Comparison of ENCODE assay signal across 35 cellular contexts in the genomic region with DNA sequence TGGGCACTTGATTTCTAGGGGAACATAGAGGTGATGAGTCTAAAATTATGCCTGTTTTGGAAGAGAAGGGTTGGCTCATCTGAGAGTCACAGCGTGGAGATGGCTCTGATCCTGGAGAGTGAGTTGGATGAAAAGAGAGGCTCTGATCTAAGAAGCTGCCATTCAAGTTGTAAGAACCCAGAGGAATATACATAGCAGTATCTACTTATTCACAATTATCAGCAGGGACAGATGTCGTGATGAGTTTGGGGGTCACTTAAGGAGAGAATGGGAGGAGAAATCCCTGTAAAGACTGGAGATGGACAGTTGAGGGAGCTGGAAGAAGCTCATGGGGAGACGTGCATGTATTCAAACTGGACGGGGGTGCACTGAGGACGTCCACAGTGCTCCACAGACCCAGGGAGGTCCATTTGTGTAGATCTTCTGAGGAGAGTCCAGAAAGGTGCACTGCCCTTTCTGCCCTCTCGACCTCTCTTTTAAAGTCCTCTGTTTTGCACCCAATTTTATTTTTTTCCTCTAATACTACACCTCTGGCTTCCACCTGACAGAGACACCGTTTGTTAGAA.
DNase-seq lines count a peak whose midpoint lies in the region; ATAC-seq, FAIRE-seq and TF ChIP-seq lines count a peak whose summit lies in the region.
"Had no signal": no experiment of that assay in that cellular context is flagged by ENCODE, and none has a peak within 500 bp of the region (broad histone marks: within the 10 kb centered on the region; RNA-seq: fewer than 3 reads in every experiment).

No MANE protein-coding gene starts in this region.

- no peak overlapping the region for H3K27ac Mint-ChIP-seq in activated CD4-positive, alpha-beta T cell treated with anti-CD3 and anti-CD28 coated beads, Interleukin-2, amount 10 ng/mL, durations not matched to agents 24 days and 14 days
- no peak overlapping the region for H3K27ac Mint-ChIP-seq in activated CD4-positive, alpha-beta T cell treated with anti-CD3 and anti-CD28 coated beads, Interleukin-2, amount 10 ng/mL, durations not matched to agents 7 days and 5 days
- H3K27ac Mint-ChIP-seq in CD8-positive, alpha-beta memory T cell, result no peak overlapping the region
- H3K27ac Mint-ChIP-seq: B cell; CD14-positive monocyte; CD4-positive, alpha-beta memory T cell; CD4-positive, alpha-beta T cell; CD4-positive, CD25-positive, alpha-beta regulatory T cell; CD8-positive, alpha-beta T cell had no signal

- no peak overlapping the region for H3K4me3 ChIP-seq in CD8-positive, alpha-beta memory T cell (ENCODE audit: low read length)
- H3K4me3 ChIP-seq in K562 (no peak overlapping the region), esophagus muscularis mucosa (no peak overlapping the region)
- H3K4me3 ChIP-seq: A549; BLaER1; BLaER1 treated with 17β-estradiol and CSF1 and Interleukin-3, amounts not matched to agents 10 nM and 100 nM had no signal

- no peak overlapping the region for H3K4me3 Mint-ChIP-seq in activated CD4-positive, alpha-beta T cell treated with anti-CD3 and anti-CD28 coated beads, Interleukin-2, amount 10 ng/mL, durations not matched to agents 24 days and 14 days
- no peak overlapping the region for H3K4me3 Mint-ChIP-seq in activated CD4-positive, alpha-beta T cell treated with anti-CD3 and anti-CD28 coated beads, Interleukin-2, amount 10 ng/mL, durations not matched to agents 7 days and 5 days
- H3K4me3 Mint-ChIP-seq in CD8-positive, alpha-beta memory T cell, result no peak overlapping the region
- H3K4me3 Mint-ChIP-seq: B cell; CD14-positive monocyte; CD4-positive, alpha-beta memory T cell; CD4-positive, alpha-beta T cell; CD4-positive, CD25-positive, alpha-beta regulatory T cell; CD8-positive, alpha-beta T cell had no signal

- TF ChIP-seq EP300 in K562 (IDR thresholded peaks at IDR 0.05; ENCODE audit: low read length) (peak; percentile 39; the same call in 1 of the 2 replicates), esophagus muscularis mucosa (IDR thresholded peaks at IDR 0.05) (no peak)

- peaks cover 13% of the 10 kb centered on the region for H3K9me3 Mint-ChIP-seq in activated CD4-positive, alpha-beta T cell treated with anti-CD3 and anti-CD28 coated beads, Interleukin-2, amount 10 ng/mL, durations not matched to agents 24 days and 14 days
- peaks cover 3% of the 10 kb centered on the region for H3K9me3 Mint-ChIP-seq in activated CD4-positive, alpha-beta T cell treated with anti-CD3 and anti-CD28 coated beads, Interleukin-2, amount 10 ng/mL, durations not matched to agents 7 days and 5 days
- H3K9me3 Mint-ChIP-seq in CD8-positive, alpha-beta memory T cell, result peaks cover 0 to 14% (median 4%) of the 10 kb centered on the region in 5 donors

- POLR2A ChIA-PET in activated CD4-positive, alpha-beta T cell treated with anti-CD3 and anti-CD28 coated beads, Interleukin-2, amount 10 ng/mL, durations not matched to agents 7 days and 5 days (lab: Charles Lee), result no interaction called here
- POLR2A ChIA-PET in CD8-positive, alpha-beta memory T cell (lab: Charles Lee), result no interaction called here
- POLR2A ChIA-PET in K562 (lab: Yijun Ruan, JAX), result interaction anchor here (0.6 to 1.3 kb wide), 6 partner anchors 10 to 459 kb away, joined by 3 to 8 read pairs (median 4); no protein-coding TSS in a partner anchor

- DNase-seq in activated CD4-positive, alpha-beta T cell treated with anti-CD3 and anti-CD28 coated beads, Interleukin-2, amount 10 ng/mL, durations not matched to agents 24 days and 14 days, result peak; percentile 31
- DNase-seq in activated CD4-positive, alpha-beta T cell treated with anti-CD3 and anti-CD28 coated beads, Interleukin-2, amount 10 ng/mL, durations not matched to agents 7 days and 5 days, result no peak
- no peak for DNase-seq in CD8-positive, alpha-beta memory T cell
- DNase-seq in K562 (ENCODE audit: extremely low read depth in 1 of 4, low spot score in 3 of 4) (peak in 1 of 4 experiments; percentile 39), esophagus muscularis mucosa (ENCODE audit: extremely low spot score) (peak; percentile 75), iPS-NIHi7 (ENCODE audit: extremely low spot score) (no peak)
- DNase-seq: 8988T; ACHN; AML-193; BE2C; C1 segment of cervical spinal cord; Caco-2; Calu3; CD4-positive, alpha-beta memory T cell; CD4-positive, alpha-beta T cell; CD4-positive, CD25-positive, alpha-beta regulatory T cell; CD8-positive, alpha-beta T cell; DMS 273 treated with DMSO at 0.1 percent for 48 hours; DMS153; DMS53; DMS79; DMS79 treated with DMSO at 0.1 percent for 48 hours; DND-41; EL had no signal

- BruUV-seq in K562 (replicated peaks; lab: Mats Ljungman, UMichigan), result no TSS peak

- no peaks in the 10 kb centered on the region for H4K20me1 ChIP-seq in K562 (replicated peaks; ENCODE audit: control insufficient read depth, insufficient read depth, low read length)
- H4K20me1 ChIP-seq: BLaER1; BLaER1 treated with 17β-estradiol and CSF1 and Interleukin-3, amounts not matched to agents 10 nM and 100 nM had no signal

- WGBS in K562 (ENCODE audit: insufficient coverage, low coverage, missing lambda C conversion rate), result 6% methylated on average over 7 of the region's 7 CpGs
- WGBS in esophagus muscularis mucosa, result 76% methylated on average over 7 of the region's 7 CpGs

- no peaks in the 10 kb centered on the region for H3K79me2 ChIP-seq in K562 (ENCODE audit: control insufficient read depth, insufficient read depth, low read length)

- TF ChIP-seq CTCF in K562 (IDR thresholded peaks at IDR 0.05 in 2 of 3, conservative IDR thresholded peaks at IDR 0.05 in 1 of 3; ENCODE audit: insufficient read depth in 2 of 3, low read depth in 1 of 3, low read length in 3 of 3), result no peak
- no peak for TF ChIP-seq CTCF in esophagus muscularis mucosa (IDR thresholded peaks at IDR 0.05)

- H3K27ac ChIP-seq in CD8-positive, alpha-beta memory T cell (ENCODE audit: low read depth, low read length), result peak overlapping the region; percentile 27
- H3K27ac ChIP-seq in K562 (ENCODE audit: extremely low read depth, low read depth, low read length) (peak overlapping the region; percentile 60; the same call in 1 of the 3 replicates), esophagus muscularis mucosa (replicated peaks in 1 of 4) (no peak overlapping the region)
- H3K27ac ChIP-seq: 22Rv1; BLaER1; BLaER1 treated with 17β-estradiol and CSF1 and Interleukin-3, amounts not matched to agents 10 nM and 100 nM; C4-2B had no signal

- H3K9me3 ChIP-seq in CD8-positive, alpha-beta memory T cell (ENCODE audit: low read length), result no peaks in the 10 kb centered on the region
- H3K9me3 ChIP-seq in K562 (replicated peaks; ENCODE audit: control insufficient read depth, insufficient read depth, low read depth, low read length) (peaks cover 3% of the 10 kb centered on the region), esophagus muscularis mucosa (peaks cover 0 to 4% (median 0%) of the 10 kb centered on the region in 4 donors)
- H3K9me3 ChIP-seq: A549, BE2C, Caco-2 had no signal

- peaks cover 6% of the 10 kb centered on the region for H3K4me1 Mint-ChIP-seq in activated CD4-positive, alpha-beta T cell treated with anti-CD3 and anti-CD28 coated beads, Interleukin-2, amount 10 ng/mL, durations not matched to agents 24 days and 14 days
- H3K4me1 Mint-ChIP-seq in activated CD4-positive, alpha-beta T cell treated with anti-CD3 and anti-CD28 coated beads, Interleukin-2, amount 10 ng/mL, durations not matched to agents 7 days and 5 days, result no peaks in the 10 kb centered on the region
- H3K4me1 Mint-ChIP-seq in CD8-positive, alpha-beta memory T cell, result no peaks in the 10 kb centered on the region
- H3K4me1 Mint-ChIP-seq: B cell; CD14-positive monocyte; CD4-positive, alpha-beta memory T cell; CD4-positive, CD25-positive, alpha-beta regulatory T cell had no signal

- peak overlapping the region in 1 of 2 experiments; percentile 11; a peak in 1 of 4 replicates for H3K9ac ChIP-seq in K562 (ENCODE audit: insufficient read depth in 1 of 2, low read depth in 2 of 2, low read length in 2 of 2)
- H3K9ac ChIP-seq: BLaER1; BLaER1 treated with 17β-estradiol and CSF1 and Interleukin-3, amounts not matched to agents 10 nM and 100 nM had no signal

- H3K4me2 ChIP-seq in K562 (ENCODE audit: insufficient read depth, low read length), result peak overlapping the region; percentile 60
- H3K4me2 ChIP-seq: A549; BLaER1; BLaER1 treated with 17β-estradiol and CSF1 and Interleukin-3, amounts not matched to agents 10 nM and 100 nM had no signal

- in situ Hi-C loops in K562 (cut with MboI), result no loop called here

- no peaks in the 10 kb centered on the region for H3K27me3 Mint-ChIP-seq in activated CD4-positive, alpha-beta T cell treated with anti-CD3 and anti-CD28 coated beads, Interleukin-2, amount 10 ng/mL, durations not matched to agents 24 days and 14 days
- no peaks in the 10 kb centered on the region for H3K27me3 Mint-ChIP-seq in activated CD4-positive, alpha-beta T cell treated with anti-CD3 and anti-CD28 coated beads, Interleukin-2, amount 10 ng/mL, durations not matched to agents 7 days and 5 days
- peaks cover 0 to 3% of the 10 kb centered on the region in 2 donors for H3K27me3 Mint-ChIP-seq in CD8-positive, alpha-beta memory T cell
- H3K27me3 Mint-ChIP-seq: B cell; CD4-positive, alpha-beta T cell; CD4-positive, CD25-positive, alpha-beta regulatory T cell had no signal

- CTCF ChIA-PET in activated CD4-positive, alpha-beta T cell treated with anti-CD3 and anti-CD28 coated beads, Interleukin-2, amount 10 ng/mL, durations not matched to agents 7 days and 5 days (lab: Charles Lee), result no interaction called here
- CTCF ChIA-PET in CD8-positive, alpha-beta memory T cell (lab: Charles Lee), result no interaction called here
- CTCF ChIA-PET in K562 (lab: Yijun Ruan, JAX; ENCODE audit: low intra/inter-chr PET ratio), result no interaction called here

- H3K4me1 ChIP-seq in CD8-positive, alpha-beta memory T cell (ENCODE audit: insufficient read depth, low read length), result no peaks in the 10 kb centered on the region
- H3K4me1 ChIP-seq in K562 (replicated peaks in 1 of 2; ENCODE audit: control insufficient read depth in 2 of 2, insufficient read depth in 2 of 2, low read length in 2 of 2) (peaks cover 0 to 32% of the 10 kb centered on the region in 2 experiments), esophagus muscularis mucosa (peaks cover 0 to 6% (median 1%) of the 10 kb centered on the region in 4 donors)
- H3K4me1 ChIP-seq: A549, BE2C, Caco-2 had no signal

- peak overlapping the region; percentile 56 for H2AFZ ChIP-seq in K562 (ENCODE audit: low read depth, low read length)

- no peaks in the 10 kb centered on the region for H3K36me3 Mint-ChIP-seq in activated CD4-positive, alpha-beta T cell treated with anti-CD3 and anti-CD28 coated beads, Interleukin-2, amount 10 ng/mL, durations not matched to agents 24 days and 14 days (ENCODE audit: low read depth)
- no peaks in the 10 kb centered on the region for H3K36me3 Mint-ChIP-seq in activated CD4-positive, alpha-beta T cell treated with anti-CD3 and anti-CD28 coated beads, Interleukin-2, amount 10 ng/mL, durations not matched to agents 7 days and 5 days (ENCODE audit: low read depth)
- no peaks in the 10 kb centered on the region for H3K36me3 Mint-ChIP-seq in CD8-positive, alpha-beta memory T cell
- H3K36me3 Mint-ChIP-seq: CD14-positive monocyte; CD4-positive, alpha-beta memory T cell; CD4-positive, CD25-positive, alpha-beta regulatory T cell; CD8-positive, alpha-beta T cell had no signal

- FAIRE-seq in K562 (lab: Jason Lieb, UNC), result peak; percentile 23
- FAIRE-seq: A204.1, D721Med had no signal

- peak; percentile 69 for ATAC-seq in K562
- ATAC-seq in GM19455 (IDR thresholded peaks at IDR 0.05; ENCODE audit: unreplicated experiment), result no peak
- no peak for ATAC-seq in HG03342 (IDR thresholded peaks at IDR 0.05; ENCODE audit: unreplicated experiment)
- ATAC-seq: CD8-positive, alpha-beta T cell had no signal

- no peaks in the 10 kb centered on the region for H3K9me1 ChIP-seq in K562 (ENCODE audit: control insufficient read depth, insufficient read depth, low read length)

- H3K27me3 ChIP-seq in CD8-positive, alpha-beta memory T cell (ENCODE audit: insufficient read depth, low read length, poor library complexity, severe bottlenecking), result no peaks in the 10 kb centered on the region
- H3K27me3 ChIP-seq in K562 (ENCODE audit: control insufficient read depth in 2 of 2, insufficient read depth in 2 of 2, low read length in 2 of 2) (no peaks in the 10 kb centered on the region), esophagus muscularis mucosa (no peaks in the 10 kb centered on the region)
- H3K27me3 ChIP-seq: BE2C, BLaER1 had no signal

- H3K36me3 ChIP-seq in CD8-positive, alpha-beta memory T cell (ENCODE audit: insufficient read depth, low read length), result no peaks in the 10 kb centered on the region
- H3K36me3 ChIP-seq in K562 (ENCODE audit: control insufficient read depth, insufficient read depth, low read length), result no peaks in the 10 kb centered on the region
- no peaks in the 10 kb centered on the region for H3K36me3 ChIP-seq in esophagus muscularis mucosa
- H3K36me3 ChIP-seq: BE2C; BLaER1; BLaER1 treated with 17β-estradiol and CSF1 and Interleukin-3, amounts not matched to agents 10 nM and 100 nM had no signal

- no peak for TF ChIP-seq RAD21 in K562 (CRISPR knock-in tag; conservative IDR thresholded peaks at IDR 0.05 in 1 of 2, IDR thresholded peaks at IDR 0.05 in 1 of 2)

- intact Hi-C loops in activated CD4-positive, alpha-beta T cell treated with anti-CD3 and anti-CD28 coated beads, Interleukin-2, amount 10 ng/mL, durations not matched to agents 24 days and 14 days (cut with micrococcal nuclease), result no loop called here
- intact Hi-C loops in K562 (cut with micrococcal nuclease) (no loop called here), esophagus muscularis mucosa (cut with DNase I) (no loop called here)

- TF ChIP-seq POLR2A in K562 (conservative IDR thresholded peaks at IDR 0.05) (no peak), esophagus muscularis mucosa (IDR thresholded peaks at IDR 0.05; ENCODE audit: low read depth) (no peak)

Comparison
In these comparisons a context has a peak if more than half of its experiments do, and no peak if none do; other contexts are left out.
1. DNase-seq: peak in activated CD4-positive, alpha-beta T cell treated with anti-CD3 and anti-CD28 coated beads, Interleukin-2, amount 10 ng/mL, durations not matched to agents 24 days and 14 days (single experiment) and esophagus muscularis mucosa (single experiment); none in activated CD4-positive, alpha-beta T cell treated with anti-CD3 and anti-CD28 coated beads, Interleukin-2, amount 10 ng/mL, durations not matched to agents 7 days and 5 days (single experiment), CD8-positive, alpha-beta memory T cell (0 of 5) and iPS-NIHi7 (single experiment).
2. H3K27ac ChIP-seq: peak in CD8-positive, alpha-beta memory T cell (single experiment) and K562 (single experiment); none in esophagus muscularis mucosa (0 of 4).